Comparison of ENCODE assay signal across 13 cellular contexts in genomic region chr2:3520591-3520990, GRCh38. TPM values are rescaled to one million over a fixed set of nuclear protein-coding genes. Genes with fewer than 3 reads are reported as not detected.
DNase-seq lines count a peak whose midpoint lies in the region; ATAC-seq, FAIRE-seq and TF ChIP-seq lines count a peak whose summit lies in the region.
"Had no signal": no experiment of that assay in that cellular context is flagged by ENCODE, and none has a peak within 500 bp of the region (broad histone marks: within the 10 kb centered on the region; RNA-seq: fewer than 3 reads in every experiment).

No MANE protein-coding gene starts in this region.

- no peak for TF ChIP-seq CTCF in kidney (IDR thresholded peaks at IDR 0.05; ENCODE audit: borderline replicate concordance, extremely low read depth, insufficient read depth)
- TF ChIP-seq CTCF in body of pancreas (IDR thresholded peaks at IDR 0.05), result no peak

- no peaks in the 10 kb centered on the region for H3K27me3 Mint-ChIP-seq in activated naive CD4-positive, alpha-beta T cell treated with anti-CD3 and anti-CD28 coated beads for 36 hours (ENCODE audit: low read depth)
- no peaks in the 10 kb centered on the region for H3K27me3 Mint-ChIP-seq in activated CD4-positive, alpha-beta memory T cell treated with anti-CD3 and anti-CD28 coated beads for 36 hours
- H3K27me3 Mint-ChIP-seq in stimulated activated naive B cell treated with anti-CD40 and anti-IgM and Interleukin-4, amounts not matched to agents 10 μg/mL and 1 μg/mL and 100 μg/mL, for 72 hours, result no peaks in the 10 kb centered on the region

- POLR2A ChIA-PET in activated CD4-positive, alpha-beta memory T cell treated with anti-CD3 and anti-CD28 coated beads for 36 hours (lab: Charles Lee), result interaction anchor here (1.0 to 2.2 kb wide), 3 partner anchors 34 to 142 kb away, joined by 3 to 16 read pairs (median 4); partner anchors contain the start of gene RNASEH1

- intact Hi-C loops in activated naive CD4-positive, alpha-beta T cell treated with anti-CD3 and anti-CD28 coated beads for 36 hours (cut with micrococcal nuclease), result no loop called here
- intact Hi-C loops in activated CD4-positive, alpha-beta memory T cell treated with anti-CD3 and anti-CD28 coated beads for 36 hours (cut with micrococcal nuclease), result no loop called here
- intact Hi-C loops in kidney (cut with DNase I) (no loop called here), body of pancreas (cut with DNase I) (no loop called here)

- DNase-seq in activated naive CD4-positive, alpha-beta T cell treated with anti-CD3 and anti-CD28 coated beads for 36 hours, result no peak
- no peak for DNase-seq in activated naive CD4-positive, alpha-beta T cell (lab: John Stamatoyannopoulos, UW)
- no peak for DNase-seq in activated CD4-positive, alpha-beta memory T cell treated with anti-CD3 and anti-CD28 coated beads for 36 hours
- DNase-seq in kidney, result no peak
- DNase-seq in stimulated activated naive B cell treated with anti-CD40 and anti-IgM and Interleukin-4, amounts not matched to agents 10 μg/mL and 1 μg/mL and 100 μg/mL, for 72 hours, result no peak
- no peak for DNase-seq in body of pancreas
- no peak for DNase-seq in stimulated activated CD4-positive, alpha-beta T cell treated with anti-CD3 and anti-CD28 coated beads, Interleukin-4, amount 100 ng/mL, for 4 hours
- DNase-seq in DMS79 (lab: John Stamatoyannopoulos, UW), result no peak
- DNase-seq: colonic mucosa, heart left ventricle, KG1, NCI-H226 had no signal

- no peak for FAIRE-seq in kidney (lab: Jason Lieb, UNC)
- FAIRE-seq: urothelium cell line had no signal

- H3K4me1 Mint-ChIP-seq in activated naive CD4-positive, alpha-beta T cell treated with anti-CD3 and anti-CD28 coated beads for 36 hours (ENCODE audit: low read depth), result peaks cover 22% of the 10 kb centered on the region
- peaks cover 31% of the 10 kb centered on the region for H3K4me1 Mint-ChIP-seq in activated CD4-positive, alpha-beta memory T cell treated with anti-CD3 and anti-CD28 coated beads for 36 hours (ENCODE audit: low read depth)
- H3K4me1 Mint-ChIP-seq in stimulated activated naive B cell treated with anti-CD40 and anti-IgM and Interleukin-4, amounts not matched to agents 10 μg/mL and 1 μg/mL and 100 μg/mL, for 72 hours, result peaks cover 17 to 31% of the 10 kb centered on the region in 2 donors

- WGBS in body of pancreas, 2 donors, result 93 to 94% methylated on average over 6 of the region's 6 CpGs

- H3K4me1 ChIP-seq in kidney (ENCODE audit: control insufficient read depth in 1 of 2, insufficient read depth in 1 of 2, low read depth in 1 of 2, low read length in 2 of 2) (peaks cover 21 to 41% of the 10 kb centered on the region in 2 donors), body of pancreas (peaks cover 60% of the 10 kb centered on the region)

- H3K36me3 Mint-ChIP-seq in activated naive CD4-positive, alpha-beta T cell treated with anti-CD3 and anti-CD28 coated beads for 36 hours (ENCODE audit: low read depth), result peaks cover 9% of the 10 kb centered on the region
- peaks cover 7% of the 10 kb centered on the region for H3K36me3 Mint-ChIP-seq in activated CD4-positive, alpha-beta memory T cell treated with anti-CD3 and anti-CD28 coated beads for 36 hours
- H3K36me3 Mint-ChIP-seq in stimulated activated naive B cell treated with anti-CD40 and anti-IgM and Interleukin-4, amounts not matched to agents 10 μg/mL and 1 μg/mL and 100 μg/mL, for 72 hours, result peaks cover 9 to 15% of the 10 kb centered on the region in 2 donors

- no peak overlapping the region for H3K9ac ChIP-seq in kidney (ENCODE audit: low read length in 2 of 2)

- H3K4me3 ChIP-seq in kidney (ENCODE audit: low read length in 2 of 2), result peak overlapping the region; percentile 84 to 91
- H3K4me3 ChIP-seq in body of pancreas, result no peak overlapping the region

- no peak overlapping the region for H3K27ac Mint-ChIP-seq in activated naive CD4-positive, alpha-beta T cell treated with anti-CD3 and anti-CD28 coated beads for 36 hours
- H3K27ac Mint-ChIP-seq in activated CD4-positive, alpha-beta memory T cell treated with anti-CD3 and anti-CD28 coated beads for 36 hours, result no peak overlapping the region
- no peak overlapping the region for H3K27ac Mint-ChIP-seq in stimulated activated naive B cell treated with anti-CD40 and anti-IgM and Interleukin-4, amounts not matched to agents 10 μg/mL and 1 μg/mL and 100 μg/mL, for 72 hours

- H3K9me3 Mint-ChIP-seq in activated naive CD4-positive, alpha-beta T cell treated with anti-CD3 and anti-CD28 coated beads for 36 hours, result peaks cover 4% of the 10 kb centered on the region
- peaks cover 4% of the 10 kb centered on the region for H3K9me3 Mint-ChIP-seq in activated CD4-positive, alpha-beta memory T cell treated with anti-CD3 and anti-CD28 coated beads for 36 hours
- H3K9me3 Mint-ChIP-seq in stimulated activated naive B cell treated with anti-CD40 and anti-IgM and Interleukin-4, amounts not matched to agents 10 μg/mL and 1 μg/mL and 100 μg/mL, for 72 hours, result peaks cover 3% of the 10 kb centered on the region in 2 donors

- CTCF ChIA-PET in activated naive CD4-positive, alpha-beta T cell treated with anti-CD3 and anti-CD28 coated beads for 36 hours (lab: Charles Lee), result interaction anchor here (1.1 to 1.2 kb wide), 2 partner anchors 37 to 131 kb away, joined by 4 to 8 read pairs; partner anchors contain the start of gene RNASEH1
- CTCF ChIA-PET in activated CD4-positive, alpha-beta memory T cell treated with anti-CD3 and anti-CD28 coated beads for 36 hours (lab: Charles Lee), result no interaction called here

- H3K27me3 ChIP-seq in body of pancreas, result no peaks in the 10 kb centered on the region
- H3K27me3 ChIP-seq: colonic mucosa, heart left ventricle had no signal

- peak overlapping the region; percentile 84 for H3K4me3 Mint-ChIP-seq in activated naive CD4-positive, alpha-beta T cell treated with anti-CD3 and anti-CD28 coated beads for 36 hours
- H3K4me3 Mint-ChIP-seq in activated CD4-positive, alpha-beta memory T cell treated with anti-CD3 and anti-CD28 coated beads for 36 hours, result peak overlapping the region; percentile 84
- peak overlapping the region; percentile 85 to 87 for H3K4me3 Mint-ChIP-seq in stimulated activated naive B cell treated with anti-CD40 and anti-IgM and Interleukin-4, amounts not matched to agents 10 μg/mL and 1 μg/mL and 100 μg/mL, for 72 hours

- H3K27ac ChIP-seq in kidney (ENCODE audit: low read depth in 2 of 2, low read length in 2 of 2) (no peak overlapping the region), body of pancreas (no peak overlapping the region)
- H3K27ac ChIP-seq: colonic mucosa had no signal

- H3K36me3 ChIP-seq in kidney (ENCODE audit: control insufficient read depth in 1 of 2, insufficient read depth in 2 of 2, low read length in 2 of 2), result peaks cover 0 to 3% of the 10 kb centered on the region in 2 donors
- H3K36me3 ChIP-seq in body of pancreas (replicated peaks in 1 of 2; ENCODE audit: insufficient read depth in 1 of 2, low read depth in 2 of 2), result no peaks in the 10 kb centered on the region
- H3K36me3 ChIP-seq: colonic mucosa had no signal

- no peak for TF ChIP-seq POLR2A in body of pancreas (IDR thresholded peaks at IDR 0.05)

- no peak for ATAC-seq in stimulated activated naive B cell treated with anti-CD40 and anti-IgM and Interleukin-4, amounts not matched to agents 10 μg/mL and 1 μg/mL and 100 μg/mL, for 72 hours (replicated peaks)
- ATAC-seq in body of pancreas, result no peak
- ATAC-seq: heart left ventricle had no signal

- H3K9me3 ChIP-seq in kidney (ENCODE audit: control insufficient read depth in 1 of 2, low read length in 2 of 2), result no peaks in the 10 kb centered on the region
- no peaks in the 10 kb centered on the region for H3K9me3 ChIP-seq in body of pancreas
- H3K9me3 ChIP-seq: colonic mucosa, heart left ventricle had no signal

RNA-seq across cellular contexts. Expression of gene ADI1, which starts 1.3 kb away (rescaled TPM):
- 10 to 100 TPM; 45.6 to 49.8 TPM for total RNA-seq in activated naive CD4-positive, alpha-beta T cell treated with anti-CD3 and anti-CD28 coated beads for 36 hours
- total RNA-seq in activated CD4-positive, alpha-beta memory T cell treated with anti-CD3 and anti-CD28 coated beads for 36 hours, result 10 to 100 TPM; 36.0 to 36.4 TPM
- total RNA-seq in kidney (74.0 TPM), body of pancreas (10 to 100 TPM; 18.8 to 22.3 TPM)
- polyA plus RNA-seq in kidney (ENCODE audit: insufficient read depth, low read depth, low replicate concordance), result 236 TPM

RNA-seq across cellular contexts. Expression of gene RNASEH1, which starts 37.5 kb away (rescaled TPM):
- 10 to 100 TPM; 23.0 to 24.0 TPM for total RNA-seq in activated naive CD4-positive, alpha-beta T cell treated with anti-CD3 and anti-CD28 coated beads for 36 hours
- total RNA-seq in activated CD4-positive, alpha-beta memory T cell treated with anti-CD3 and anti-CD28 coated beads for 36 hours, result 10 to 100 TPM; 23.6 to 24.8 TPM
- total RNA-seq in kidney (21.1 TPM), body of pancreas (10 to 100 TPM; 10.1 to 11.2 TPM)
- 6.8 TPM for polyA plus RNA-seq in kidney (ENCODE audit: insufficient read depth, low read depth, low replicate concordance)

RNA-seq across cellular contexts. Expression of gene RPS7, which starts 54.5 kb away (rescaled TPM):
- total RNA-seq in activated naive CD4-positive, alpha-beta T cell treated with anti-CD3 and anti-CD28 coated beads for 36 hours, result 1,000 to 10,000 TPM; 1,982 to 2,051 TPM
- 1,000 to 10,000 TPM; 1,694 to 1,737 TPM for total RNA-seq in activated CD4-positive, alpha-beta memory T cell treated with anti-CD3 and anti-CD28 coated beads for 36 hours
- total RNA-seq in kidney, result 992 TPM
- 1,826 TPM for polyA plus RNA-seq in kidney (ENCODE audit: insufficient read depth, low read depth, low replicate concordance)
- total RNA-seq in body of pancreas, result 1,000 to 10,000 TPM; 1,861 to 2,092 TPM

Comparison
In these comparisons a context has a peak if more than half of its experiments do, and no peak if none do; other contexts are left out.
1. H3K4me3 ChIP-seq: peak in kidney (2 of 2); none in body of pancreas (0 of 2).
2. Peak in every context shown above with its lines, with median percentiles within 50 percentile points of each other: H3K4me3 Mint-ChIP-seq.